In the genomic region with DNA sequence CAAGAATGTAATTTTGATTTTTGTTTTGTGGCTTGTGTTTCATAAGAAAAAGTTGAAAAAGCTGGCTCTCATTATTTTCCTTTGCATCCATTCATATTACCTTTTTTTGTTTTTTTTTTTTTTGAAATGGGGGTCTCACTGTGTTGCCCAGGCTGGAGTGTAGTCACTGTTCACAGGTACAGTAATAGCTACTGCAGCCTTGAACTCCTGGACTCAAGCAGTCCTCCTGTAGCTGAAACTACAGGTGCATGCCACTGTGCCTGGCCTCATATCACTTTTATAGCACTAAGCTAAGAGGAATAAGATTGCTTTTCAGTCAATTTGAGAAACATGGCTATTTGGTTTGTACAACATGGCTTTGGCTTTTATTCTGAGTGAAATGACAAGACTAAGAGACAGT, we compare ENCODE assay signal across 1 cellular context.
TF ChIP-seq lines count a peak whose summit lies in the region.

No MANE protein-coding gene starts in this region.

TF ChIP-seq in HepG2, 621 proteins besides CTCF, POLR2A, EP300 and RAD21 (continued from another document):
- TF ChIP-seq ZBED4 (CRISPR knock-in tag; IDR thresholded peaks at IDR 0.05; ENCODE audit: borderline replicate concordance) = no peak
- 0 out of 2 replicates have a peak, but pooled peaks have one; percentile 12 for TF ChIP-seq HNF4A (CRISPR knock-in tag; IDR thresholded peaks at IDR 0.05)
- TF ChIP-seq, protein P1, sequence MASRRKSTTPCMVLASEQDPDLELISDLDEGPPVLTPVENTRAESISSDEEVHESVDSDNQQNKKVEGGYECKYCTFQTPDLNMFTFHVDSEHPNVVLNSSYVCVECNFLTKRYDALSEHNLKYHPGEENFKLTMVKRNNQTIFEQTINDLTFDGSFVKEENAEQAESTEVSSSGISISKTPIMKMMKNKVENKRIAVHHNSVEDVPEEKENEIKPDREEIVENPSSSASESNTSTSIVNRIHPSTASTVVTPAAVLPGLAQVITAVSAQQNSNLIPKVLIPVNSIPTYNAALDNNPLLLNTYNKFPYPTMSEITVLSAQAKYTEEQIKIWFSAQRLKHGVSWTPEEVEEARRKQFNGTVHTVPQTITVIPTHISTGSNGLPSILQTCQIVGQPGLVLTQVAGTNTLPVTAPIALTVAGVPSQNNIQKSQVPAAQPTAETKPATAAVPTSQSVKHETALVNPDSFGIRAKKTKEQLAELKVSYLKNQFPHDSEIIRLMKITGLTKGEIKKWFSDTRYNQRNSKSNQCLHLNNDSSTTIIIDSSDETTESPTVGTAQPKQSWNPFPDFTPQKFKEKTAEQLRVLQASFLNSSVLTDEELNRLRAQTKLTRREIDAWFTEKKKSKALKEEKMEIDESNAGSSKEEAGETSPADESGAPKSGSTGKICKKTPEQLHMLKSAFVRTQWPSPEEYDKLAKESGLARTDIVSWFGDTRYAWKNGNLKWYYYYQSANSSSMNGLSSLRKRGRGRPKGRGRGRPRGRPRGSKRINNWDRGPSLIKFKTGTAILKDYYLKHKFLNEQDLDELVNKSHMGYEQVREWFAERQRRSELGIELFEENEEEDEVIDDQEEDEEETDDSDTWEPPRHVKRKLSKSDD (CRISPR knock-in tag; IDR thresholded peaks at IDR 0.05; ENCODE audit: low read depth) = no peak
- no peak for TF ChIP-seq CHCHD3 (CRISPR knock-in tag; IDR thresholded peaks at IDR 0.05)
- TF ChIP-seq YEATS4 (CRISPR knock-in tag; IDR thresholded peaks at IDR 0.05; ENCODE audit: borderline replicate concordance) = no peak
- TF ChIP-seq TAF15 (IDR thresholded peaks at IDR 0.05; ENCODE audit: low read depth, low read length, poor library complexity, severe bottlenecking) = no peak
TF ChIP-seq in HepG2: peak in this region for 2.
